ENCODE assay signal across 8 cellular contexts in the genomic region with DNA sequence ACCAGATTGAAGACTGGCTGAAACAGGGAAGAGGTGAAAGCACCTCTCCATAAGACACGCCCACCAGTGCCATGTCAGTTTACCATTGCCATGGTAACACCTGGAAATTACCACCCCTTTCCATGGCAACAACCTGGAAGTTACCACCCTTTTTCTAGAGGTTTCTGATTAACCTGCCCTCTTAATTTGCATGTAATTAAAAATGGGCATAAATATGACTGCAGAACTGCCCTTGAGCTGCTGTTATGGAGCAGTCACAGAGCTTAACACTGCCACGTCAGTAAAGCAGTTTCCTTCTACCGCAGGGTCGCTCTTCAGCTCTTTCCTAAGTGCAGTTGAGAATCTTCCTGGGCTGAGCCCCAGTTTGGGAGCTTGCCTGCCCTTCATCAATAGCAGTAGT. TPM values are rescaled to one million over a fixed set of nuclear protein-coding genes. Genes with fewer than 3 reads are reported as not detected.
A peak's percentile ranks its signal among the peaks of the same experiment; 100 is the strongest.
DNase-seq lines count a peak whose midpoint lies in the region; ATAC-seq and TF ChIP-seq lines count a peak whose summit lies in the region.

No MANE protein-coding gene starts in this region.

- peaks cover 70% of the 10 kb centered on the region for H3K4me1 ChIP-seq in KMS-11 (ENCODE audit: low read depth, poor library complexity, severe bottlenecking)
- H3K4me1 ChIP-seq in rectal smooth muscle tissue (ENCODE audit: control insufficient read depth, insufficient read depth, low read length) = peaks cover 33% of the 10 kb centered on the region
- H3K4me1 ChIP-seq in SJCRH30 = peaks cover 11% of the 10 kb centered on the region

- no peaks in the 10 kb centered on the region for H3K36me3 Mint-ChIP-seq in chondrocyte (ENCODE audit: low read depth)

- H3K27me3 Mint-ChIP-seq in chondrocyte (ENCODE audit: low read depth) = no peaks in the 10 kb centered on the region

- peak overlapping the region; percentile 36 for H3K9ac ChIP-seq in KMS-11
- no peak overlapping the region for H3K9ac ChIP-seq in rectal smooth muscle tissue (ENCODE audit: low read length)

- ATAC-seq in GM21367 (IDR thresholded peaks at IDR 0.05; ENCODE audit: unreplicated experiment) = peak; percentile 35

- H3K27me3 ChIP-seq in KMS-11 (ENCODE audit: insufficient read depth, low read depth) = no peaks in the 10 kb centered on the region
- H3K27me3 ChIP-seq in rectal smooth muscle tissue (ENCODE audit: control insufficient read depth, insufficient read depth, low read length) = no peaks in the 10 kb centered on the region
- no peaks in the 10 kb centered on the region for H3K27me3 ChIP-seq in SJCRH30

- peak overlapping the region; percentile 95 for H3K4me2 ChIP-seq in KMS-11

- DNase-seq in GM12864 (ENCODE audit: low read depth) (peak; percentile 68), chondrocyte (ENCODE audit: low spot score) (no peak), NCI-H187 treated with DMSO at 0.1 percent for 48 hours (lab: John Stamatoyannopoulos, UW) (no peak), SJCRH30 (no peak), anterior cingulate cortex (lab: John Stamatoyannopoulos, UW) (no peak)

- H3K4me1 Mint-ChIP-seq in chondrocyte (ENCODE audit: low read depth) = peaks cover 60% of the 10 kb centered on the region

- no peaks in the 10 kb centered on the region for H3K9me3 Mint-ChIP-seq in chondrocyte (ENCODE audit: low read depth)

- no peaks in the 10 kb centered on the region for H4K20me1 ChIP-seq in KMS-11 (ENCODE audit: insufficient read depth)

- H3K9me3 ChIP-seq in SJCRH30 (replicated peaks) = no peaks in the 10 kb centered on the region

- H3K79me2 ChIP-seq in KMS-11 (ENCODE audit: insufficient read depth, low read depth) = peaks cover 68% of the 10 kb centered on the region

- TF ChIP-seq CTCF in GM12864 (IDR thresholded peaks at IDR 0.05; ENCODE audit: low read depth, low read length, missing control alignments) (no peak), KMS-11 (conservative IDR thresholded peaks at IDR 0.05; ENCODE audit: low read depth, low read length) (no peak), chondrocyte (IDR thresholded peaks at IDR 0.05) (no peak)

- H3K36me3 ChIP-seq in KMS-11 (ENCODE audit: insufficient read depth) = no peaks in the 10 kb centered on the region
- H3K36me3 ChIP-seq in rectal smooth muscle tissue (ENCODE audit: control insufficient read depth, insufficient read depth, low read length) = no peaks in the 10 kb centered on the region
- H3K36me3 ChIP-seq in SJCRH30 = no peaks in the 10 kb centered on the region

- H3K4me3 Mint-ChIP-seq in chondrocyte (ENCODE audit: unreplicated experiment) = no peak overlapping the region

- H3K27ac Mint-ChIP-seq in chondrocyte (ENCODE audit: unreplicated experiment) = peak overlapping the region; percentile 91

- peak overlapping the region; percentile 43; the same call in 1 of the 2 replicates for H3K4me3 ChIP-seq in GM12864 (ENCODE audit: low read depth, low read length)
- no peak overlapping the region for H3K4me3 ChIP-seq in KMS-11 (IDR thresholded peaks at IDR 0.05; ENCODE audit: insufficient read depth, low read depth, low read length)
- peak overlapping the region; percentile 6 for H3K4me3 ChIP-seq in rectal smooth muscle tissue (ENCODE audit: low read length)
- H3K4me3 ChIP-seq in SJCRH30 = no peak overlapping the region

- peak overlapping the region; percentile 4; the same call in 1 of the 2 replicates for H2AFZ ChIP-seq in KMS-11 (ENCODE audit: low read depth)

- H3K27ac ChIP-seq in KMS-11 = peak overlapping the region; percentile 76
- H3K27ac ChIP-seq in rectal smooth muscle tissue (ENCODE audit: low read depth, low read length) = peak overlapping the region; percentile 11
- no peak overlapping the region for H3K27ac ChIP-seq in SJCRH30

RNA-seq across cellular contexts. Expression of a gene that starts 55.2 kb away (rescaled TPM):
- total RNA-seq in chondrocyte = 30.9 to 51.1 TPM (median 47.9 TPM) in 3 replicates
- total RNA-seq in SJCRH30 (2014; rRNA removed; shearing (Covaris generic)) = 25.3 and 27.2 TPM in 2 replicates

Comparison
In these comparisons a context has a peak if more than half of its experiments do, and no peak if none do; other contexts are left out.
1. H3K4me3 ChIP-seq: peak in GM12864 (single experiment) and rectal smooth muscle tissue (single experiment); none in KMS-11 (single experiment) and SJCRH30 (single experiment).